1 cellular context compared by ENCODE assay signal in genomic region chr6:11398451-11399326, GRCh38.
TF ChIP-seq lines count a peak whose summit lies in the region.

No MANE protein-coding gene starts in this region.

TF ChIP-seq in HepG2, 621 proteins besides CTCF, POLR2A, EP300 and RAD21 (continued from another document and continues in another):
- TF ChIP-seq MAFK (conservative IDR thresholded peaks at IDR 0.05 in 1 of 2, IDR thresholded peaks at IDR 0.05 in 1 of 2; ENCODE audit: low read length in 2 of 2) (peak; percentile 70 to 75), ZNF607 (CRISPR knock-in tag; IDR thresholded peaks at IDR 0.05; ENCODE audit: borderline replicate concordance) (no peak), PPARG (CRISPR knock-in tag; conservative IDR thresholded peaks at IDR 0.05) (peak; percentile 94), HMGA1 (CRISPR knock-in tag; conservative IDR thresholded peaks at IDR 0.05) (no peak), PAXIP1 (CRISPR knock-in tag; conservative IDR thresholded peaks at IDR 0.05) (peak; percentile 95), CEBPB (IDR thresholded peaks at IDR 0.05; ENCODE audit: borderline replicate concordance, low read depth, low read length) (peak; percentile 100), TBX2 (CRISPR knock-in tag; IDR thresholded peaks at IDR 0.05; ENCODE audit: borderline replicate concordance) (no peak), ZFP91 (CRISPR knock-in tag; IDR thresholded peaks at IDR 0.05; ENCODE audit: borderline replicate concordance) (no peak), CBX2 (IDR thresholded peaks at IDR 0.05; ENCODE audit: low read depth, low read length) (no peak), CBX2 (CRISPR knock-in tag; IDR thresholded peaks at IDR 0.05; ENCODE audit: low read depth) (no peak), JUN (CRISPR knock-in tag; IDR thresholded peaks at IDR 0.05) (no peak; the same call in 1 of the 2 replicates), ZBTB42 (CRISPR knock-in tag; IDR thresholded peaks at IDR 0.05) (no peak), ZFP90 (CRISPR knock-in tag; IDR thresholded peaks at IDR 0.05; ENCODE audit: borderline replicate concordance) (no peak), TAF1 (CRISPR knock-in tag; IDR thresholded peaks at IDR 0.05) (no peak; the same call in 1 of the 2 replicates), ZNF12 (CRISPR knock-in tag; IDR thresholded peaks at IDR 0.05) (peak; percentile 81), HOMEZ (CRISPR knock-in tag; IDR thresholded peaks at IDR 0.05; ENCODE audit: low read depth) (peak; percentile 93), SAP130 (CRISPR knock-in tag; IDR thresholded peaks at IDR 0.05; ENCODE audit: low read depth) (peak; percentile 70), KDM6A (CRISPR knock-in tag; IDR thresholded peaks at IDR 0.05; ENCODE audit: low read depth) (peak; percentile 70), GTF2F1 (IDR thresholded peaks at IDR 0.05; ENCODE audit: low read length) (no peak), BRD4 (CRISPR knock-in tag; IDR thresholded peaks at IDR 0.05) (peak; percentile 97), HIVEP1 (CRISPR knock-in tag; IDR thresholded peaks at IDR 0.05) (no peak), HNRNPH1 (optimal IDR thresholded peaks at IDR 0.05; ENCODE audit: low read depth, low read length) (no peak), ZNF784 (CRISPR knock-in tag; IDR thresholded peaks at IDR 0.05; ENCODE audit: borderline replicate concordance) (no peak), SOX6 (IDR thresholded peaks at IDR 0.05) (no peak), SOX6 (CRISPR knock-in tag; IDR thresholded peaks at IDR 0.05) (peak; percentile 90), ZNF615 (CRISPR knock-in tag; IDR thresholded peaks at IDR 0.05; ENCODE audit: borderline replicate concordance) (no peak), KDM1A (CRISPR knock-in tag; IDR thresholded peaks at IDR 0.05) (peak; percentile 67; the same call in 1 of the 2 replicates), ZSCAN29 (CRISPR knock-in tag; conservative IDR thresholded peaks at IDR 0.05) (peak; percentile 65; the same call in 1 of the 2 replicates), ZNF749 (CRISPR knock-in tag; IDR thresholded peaks at IDR 0.05; ENCODE audit: borderline replicate concordance) (no peak), JUNB (CRISPR knock-in tag; IDR thresholded peaks at IDR 0.05; ENCODE audit: borderline replicate concordance) (peak; percentile 44; the same call in 1 of the 2 replicates), ZNF839 (CRISPR knock-in tag; IDR thresholded peaks at IDR 0.05; ENCODE audit: borderline replicate concordance) (no peak), NFRKB (IDR thresholded peaks at IDR 0.05) (no peak), MED1 (CRISPR knock-in tag; IDR thresholded peaks at IDR 0.05) (peak; percentile 99), ADNP (CRISPR knock-in tag; IDR thresholded peaks at IDR 0.05) (peak; percentile 75; the same call in 1 of the 2 replicates), ZBTB1 (CRISPR knock-in tag; IDR thresholded peaks at IDR 0.05; ENCODE audit: borderline replicate concordance) (no peak), GATA4 (IDR thresholded peaks at IDR 0.05; ENCODE audit: borderline replicate concordance, low read depth) (peak; percentile 81; the same call in 1 of the 2 replicates), NFIC (IDR thresholded peaks at IDR 0.05; ENCODE audit: low read length) (peak; percentile 95), ARID4A (CRISPR knock-in tag; IDR thresholded peaks at IDR 0.05; ENCODE audit: borderline replicate concordance) (peak; percentile 25; the same call in 1 of the 2 replicates), NFYC (CRISPR knock-in tag; IDR thresholded peaks at IDR 0.05) (0 out of 2 replicates have a peak, but pooled peaks have one; percentile 17), HES4 (CRISPR knock-in tag; IDR thresholded peaks at IDR 0.05; ENCODE audit: borderline replicate concordance) (no peak), MNT (IDR thresholded peaks at IDR 0.05) (no peak), TFAP4 (IDR thresholded peaks at IDR 0.05; ENCODE audit: borderline replicate concordance, low read depth) (peak; percentile 21; the same call in 1 of the 2 replicates), ZMYM4 (CRISPR knock-in tag; IDR thresholded peaks at IDR 0.05) (peak; percentile 72), FIP1L1 (IDR thresholded peaks at IDR 0.05; ENCODE audit: borderline replicate concordance, insufficient read depth, low read depth, low read length) (no peak), ZNF598 (CRISPR knock-in tag; IDR thresholded peaks at IDR 0.05; ENCODE audit: borderline replicate concordance) (no peak), ZNF597 (CRISPR knock-in tag; IDR thresholded peaks at IDR 0.05) (no peak), PAX8 (CRISPR knock-in tag; IDR thresholded peaks at IDR 0.05; ENCODE audit: borderline replicate concordance) (no peak), HMG20A (CRISPR knock-in tag; IDR thresholded peaks at IDR 0.05; ENCODE audit: borderline replicate concordance) (peak; percentile 93; the same call in 1 of the 2 replicates), SNAPC2 (CRISPR knock-in tag; IDR thresholded peaks at IDR 0.05) (0 out of 2 replicates have a peak, but pooled peaks have one; percentile 54), ZNF33A (CRISPR knock-in tag; IDR thresholded peaks at IDR 0.05; ENCODE audit: borderline replicate concordance) (peak; percentile 49; the same call in 1 of the 2 replicates), ZSCAN20 (CRISPR knock-in tag; IDR thresholded peaks at IDR 0.05; ENCODE audit: borderline replicate concordance) (0 out of 2 replicates have a peak, but pooled peaks have one; percentile 41), ZNF432 (CRISPR knock-in tag; IDR thresholded peaks at IDR 0.05; ENCODE audit: borderline replicate concordance) (no peak), LCORL (IDR thresholded peaks at IDR 0.05) (no peak), LCORL (CRISPR knock-in tag; IDR thresholded peaks at IDR 0.05) (no peak; the same call in 1 of the 2 replicates), ZNF343 (CRISPR knock-in tag; IDR thresholded peaks at IDR 0.05) (0 out of 2 replicates have a peak, but pooled peaks have one; percentile 21), FOXJ3 (CRISPR knock-in tag; IDR thresholded peaks at IDR 0.05; ENCODE audit: borderline replicate concordance) (peak; percentile 57; the same call in 1 of the 2 replicates), ZNF678 (CRISPR knock-in tag; IDR thresholded peaks at IDR 0.05) (no peak)
